Comparison of ENCODE assay signal across 13 cellular contexts in the genomic region with DNA sequence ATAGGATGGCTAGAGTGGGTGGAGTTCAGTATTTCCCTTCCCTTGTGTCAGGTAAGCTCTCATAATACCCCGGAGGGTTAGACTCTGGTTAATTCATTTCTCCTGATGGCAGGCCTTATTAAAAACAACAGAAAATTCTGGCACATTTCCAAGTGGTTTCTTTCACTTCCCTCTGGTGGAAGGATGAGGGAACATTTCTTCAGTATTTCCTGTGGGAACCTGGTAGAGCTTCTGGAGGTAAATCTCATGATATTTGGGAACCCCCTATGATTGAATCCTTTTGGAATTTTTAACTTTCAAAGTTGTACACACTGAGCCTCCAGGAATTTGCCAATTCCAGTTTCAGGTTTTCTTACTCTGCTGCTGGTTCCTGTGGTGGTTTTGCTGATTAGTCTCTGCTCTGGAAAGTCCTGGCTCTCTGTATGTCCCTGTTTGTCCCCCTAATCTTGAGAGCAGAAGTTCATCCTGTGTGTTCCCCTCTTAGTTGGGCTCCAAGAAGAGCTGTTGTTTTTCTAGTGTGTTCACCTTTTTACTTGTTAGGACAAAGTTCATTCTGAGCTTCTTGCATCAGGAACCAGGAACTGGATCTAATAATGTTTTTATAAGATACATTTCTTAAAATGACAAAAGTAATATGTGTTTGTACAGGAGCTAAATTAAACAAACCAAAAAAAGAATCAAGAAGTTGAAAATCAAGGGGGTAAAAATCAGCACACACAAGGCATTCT. TPM values are rescaled to one million over a fixed set of nuclear protein-coding genes. Genes with fewer than 3 reads are reported as not detected.
DNase-seq lines count a peak whose midpoint lies in the region; ATAC-seq and TF ChIP-seq lines count a peak whose summit lies in the region.
"Had no signal": no experiment of that assay in that cellular context is flagged by ENCODE, and none has a peak within 500 bp of the region (broad histone marks: within the 10 kb centered on the region; RNA-seq: fewer than 3 reads in every experiment).

No MANE protein-coding gene starts in this region.

- DNase-seq in BE2C (no peak), HCT116 (ENCODE audit: low read depth, low spot score) (peak; percentile 37), RWPE1 (ENCODE audit: low spot score) (peak; percentile 34), kidney glomerular epithelial cell (lab: John Stamatoyannopoulos, UW) (peak; percentile 2), GM13977 (ENCODE audit: low spot score) (no peak)
- DNase-seq in activated CD8-positive, alpha-beta memory T cell treated with anti-CD3 and anti-CD28 coated beads, Interleukin-2, amount 10 ng/mL, durations not matched to agents 7 days and 5 days, result no peak
- no peak for DNase-seq in effector memory CD8-positive, alpha-beta T cell
- DNase-seq in stimulated activated CD4-positive, alpha-beta T cell treated with anti-CD3 and anti-CD28 coated beads, Interleukin-2, amount 100 ng/mL, for 48 hours, result no peak
- DNase-seq: activated CD4-positive, CD25-positive, alpha-beta regulatory T cell treated with anti-CD3 and anti-CD28 coated beads, Interleukin-2, amount 50 U/mL, for 72 hours; activated T-cell treated with anti-CD3 and anti-CD28 coated beads, Interleukin-2, amount 50 U/mL, for 72 hours had no signal

- TF ChIP-seq CTCF in BE2C (IDR thresholded peaks at IDR 0.05; ENCODE audit: low read depth, low read length), result peak; percentile 51
- peak in 2 of 3 experiments; percentile 12 to 35; a peak in 2 of 6 replicates for TF ChIP-seq CTCF in HCT116 (IDR thresholded peaks at IDR 0.05 in 2 of 3, conservative IDR thresholded peaks at IDR 0.05 in 1 of 3; ENCODE audit: borderline replicate concordance in 1 of 3, insufficient read depth in 1 of 3, low read depth in 2 of 3, low read length in 2 of 3)
- TF ChIP-seq CTCF in RWPE1 (conservative IDR thresholded peaks at IDR 0.05; ENCODE audit: low read depth), result no peak
- TF ChIP-seq CTCF in GM13977 (IDR thresholded peaks at IDR 0.05; ENCODE audit: extremely low read depth, insufficient read depth, missing control alignments), result no peak

- H3K4me2 ChIP-seq in HCT116 (ENCODE audit: low read length), result peak overlapping the region; percentile 33; the same call in 1 of the 2 replicates

- no peaks in the 10 kb centered on the region for H3K27me3 ChIP-seq in BE2C
- no peaks in the 10 kb centered on the region for H3K27me3 ChIP-seq in HCT116 (ENCODE audit: insufficient read depth, low read length)

- H3K4me3 ChIP-seq in BE2C (ENCODE audit: low read depth, low read length) (no peak overlapping the region), HCT116 (replicated peaks in 1 of 2; ENCODE audit: low read depth in 1 of 2, low read length in 2 of 2) (no peak overlapping the region)
- H3K4me3 ChIP-seq: HAP-1 had no signal

- H3K4me1 ChIP-seq in BE2C (peaks cover 12% of the 10 kb centered on the region), HCT116 (ENCODE audit: control insufficient read depth in 1 of 2, insufficient read depth in 2 of 2, low read length in 2 of 2) (peaks cover 8 to 13% of the 10 kb centered on the region in 2 experiments)
- H3K4me1 ChIP-seq: HAP-1 had no signal

- no peaks in the 10 kb centered on the region for H3K4me1 Mint-ChIP-seq in activated CD8-positive, alpha-beta memory T cell treated with anti-CD3 and anti-CD28 coated beads, Interleukin-2, amount 10 ng/mL, durations not matched to agents 7 days and 5 days
- H3K4me1 Mint-ChIP-seq in effector memory CD8-positive, alpha-beta T cell (ENCODE audit: low read depth in 2 of 2), result no peaks in the 10 kb centered on the region
- H3K4me1 Mint-ChIP-seq: IgD-negative memory B cell had no signal

- peak overlapping the region; percentile 3; the same call in 1 of the 2 replicates for H3K27ac ChIP-seq in HCT116 (ENCODE audit: low read depth, low read length)
- H3K27ac ChIP-seq in RWPE1, result no peak overlapping the region

- no peaks in the 10 kb centered on the region for H3K9me3 Mint-ChIP-seq in activated CD8-positive, alpha-beta memory T cell treated with anti-CD3 and anti-CD28 coated beads, Interleukin-2, amount 10 ng/mL, durations not matched to agents 7 days and 5 days (ENCODE audit: low read depth)
- H3K9me3 Mint-ChIP-seq in effector memory CD8-positive, alpha-beta T cell, result no peaks in the 10 kb centered on the region
- H3K9me3 Mint-ChIP-seq: activated T-cell treated with anti-CD3 and anti-CD28 coated beads, Interleukin-2, amount 50 U/mL, for 72 hours; CD14-positive monocyte had no signal

- peak; percentile 55 for ATAC-seq in HCT116
- ATAC-seq in activated CD8-positive, alpha-beta memory T cell treated with anti-CD3 and anti-CD28 coated beads, Interleukin-2, amount 10 ng/mL, durations not matched to agents 7 days and 5 days, result no peak
- no peak for ATAC-seq in effector memory CD8-positive, alpha-beta T cell (replicated peaks)
- ATAC-seq: activated T-cell treated with anti-CD3 and anti-CD28 coated beads, Interleukin-2, amount 50 U/mL, for 72 hours had no signal

- RAD21 ChIA-PET in HCT116 (lab: Charles Lee; ENCODE audit: low non-redundant PET in 1 of 2, low total read pairs in 2 of 2, uncharacterized antibody in 2 of 2, unreplicated experiment in 2 of 2), result no interaction called here

- H3K9me3 ChIP-seq in BE2C (no peaks in the 10 kb centered on the region), HCT116 (ENCODE audit: control insufficient read depth in 1 of 2, insufficient read depth in 1 of 2, low read depth in 1 of 2, low read length in 2 of 2) (no peaks in the 10 kb centered on the region)
- H3K9me3 ChIP-seq: HAP-1 had no signal

- H3K9ac ChIP-seq in HCT116 (ENCODE audit: low read length), result no peak overlapping the region

- peaks cover 27% of the 10 kb centered on the region for H3K27me3 Mint-ChIP-seq in activated CD8-positive, alpha-beta memory T cell treated with anti-CD3 and anti-CD28 coated beads, Interleukin-2, amount 10 ng/mL, durations not matched to agents 7 days and 5 days
- H3K27me3 Mint-ChIP-seq in effector memory CD8-positive, alpha-beta T cell, result peaks cover 16 to 37% of the 10 kb centered on the region in 2 donors

- no peak overlapping the region for H3K27ac Mint-ChIP-seq in activated CD8-positive, alpha-beta memory T cell treated with anti-CD3 and anti-CD28 coated beads, Interleukin-2, amount 10 ng/mL, durations not matched to agents 7 days and 5 days
- H3K27ac Mint-ChIP-seq in effector memory CD8-positive, alpha-beta T cell, result no peak overlapping the region
- H3K27ac Mint-ChIP-seq: activated T-cell treated with anti-CD3 and anti-CD28 coated beads, Interleukin-2, amount 50 U/mL, for 72 hours; CD14-positive monocyte had no signal

- H3K36me3 Mint-ChIP-seq in activated CD8-positive, alpha-beta memory T cell treated with anti-CD3 and anti-CD28 coated beads, Interleukin-2, amount 10 ng/mL, durations not matched to agents 7 days and 5 days, result no peaks in the 10 kb centered on the region
- H3K36me3 Mint-ChIP-seq in effector memory CD8-positive, alpha-beta T cell (ENCODE audit: insufficient read depth), result no peaks in the 10 kb centered on the region
- H3K36me3 Mint-ChIP-seq: CD14-positive monocyte, IgD-negative memory B cell had no signal

- no peaks in the 10 kb centered on the region for H3K36me3 ChIP-seq in BE2C
- H3K36me3 ChIP-seq in HCT116 (ENCODE audit: control insufficient read depth in 1 of 2, insufficient read depth in 2 of 2, low read length in 2 of 2), result no peaks in the 10 kb centered on the region
- H3K36me3 ChIP-seq: HAP-1 had no signal

- H2AFZ ChIP-seq in HCT116 (ENCODE audit: low read depth, low read length, poor library complexity, severe bottlenecking), result no peak overlapping the region

- H3K79me2 ChIP-seq in HCT116 (ENCODE audit: insufficient read depth, low read length), result no peaks in the 10 kb centered on the region

- no peak overlapping the region for H3K4me3 Mint-ChIP-seq in activated CD8-positive, alpha-beta memory T cell treated with anti-CD3 and anti-CD28 coated beads, Interleukin-2, amount 10 ng/mL, durations not matched to agents 7 days and 5 days
- no peak overlapping the region for H3K4me3 Mint-ChIP-seq in effector memory CD8-positive, alpha-beta T cell
- H3K4me3 Mint-ChIP-seq: activated T-cell treated with anti-CD3 and anti-CD28 coated beads, Interleukin-2, amount 50 U/mL, for 72 hours; CD14-positive monocyte; IgD-negative memory B cell had no signal

- H3K9me2 ChIP-seq in HCT116 (ENCODE audit: insufficient read depth), result no peaks in the 10 kb centered on the region

- intact Hi-C loops in HCT116 (cut with micrococcal nuclease), result no loop called here

- no peak for TF ChIP-seq POLR2A in HCT116 (IDR thresholded peaks at IDR 0.05; ENCODE audit: borderline replicate concordance, extremely low read depth, insufficient read depth, insufficient read length)

- no peaks in the 10 kb centered on the region for H4K20me1 ChIP-seq in HCT116 (ENCODE audit: insufficient read depth)

- no TSS peak for BruUV-seq in HCT116 (replicated peaks; lab: Mats Ljungman, UMichigan)

- CTCF ChIA-PET in HCT116 (lab: Charles Lee), result interaction anchor here (1.0 to 1.1 kb wide), 2 partner anchors 11 to 13 kb away, joined by 4 read pairs; no protein-coding TSS in a partner anchor
- CTCF ChIA-PET in RWPE1 (lab: Yijun Ruan, JAX), result interaction anchor here (0.7 kb wide), 2 partner anchors 837 to 1201 kb away, joined by 3 read pairs; no protein-coding TSS in a partner anchor
- CTCF ChIA-PET in activated CD8-positive, alpha-beta memory T cell treated with anti-CD3 and anti-CD28 coated beads, Interleukin-2, amount 10 ng/mL, durations not matched to agents 7 days and 5 days (lab: Charles Lee), result no interaction called here

- no peak for TF ChIP-seq RAD21 in HCT116 (IDR thresholded peaks at IDR 0.05; ENCODE audit: low read depth)

- in situ Hi-C loops in GM13977 (cut with MboI; ENCODE audit: low pct_unique_long_range_greater_than_20kb, low sequenced_read_pairs, unreplicated experiment), result no loop called here

- POLR2A ChIA-PET in HCT116 (lab: Charles Lee), result interaction anchor here (1.0 kb wide), 1 partner anchor 13 kb away, joined by 4 read pairs; no protein-coding TSS in a partner anchor
- POLR2A ChIA-PET in RWPE1 (lab: Yijun Ruan, JAX; ENCODE audit: low non-redundant PET), result no interaction called here

TF ChIP-seq in HCT116, 20 proteins besides CTCF, POLR2A, EP300 and RAD21 (continues in another document):
- no peak for TF ChIP-seq SIN3A (IDR thresholded peaks at IDR 0.05; ENCODE audit: low read depth)

RNA-seq across cellular contexts. Expression of a gene that starts 12.1 kb away (rescaled TPM):
- polyA plus RNA-seq in BE2C (2012; ENCODE audit: insufficient read depth, insufficient read length, low read depth), result 39.7 TPM
- total RNA-seq in HCT116 (2021; ENCODE audit: unreplicated experiment), result 6.8 TPM
- polyA plus RNA-seq in HCT116 (2012), result 3.3 and 5.1 TPM in 2 replicates
- total RNA-seq in activated CD8-positive, alpha-beta memory T cell treated with anti-CD3 and anti-CD28 coated beads, Interleukin-2, amount 10 ng/mL, durations not matched to agents 7 days and 5 days, result under 1 TPM in 1 of 2 experiments, not detected in 1; 0.55 TPM
- polyA plus RNA-seq: IgD-negative memory B cell had no signal

Comparison
In these comparisons a context has a peak if more than half of its experiments do, and no peak if none do; other contexts are left out.
1. DNase-seq: peak in HCT116 (single experiment), RWPE1 (single experiment) and kidney glomerular epithelial cell (single experiment); none in BE2C (single experiment), activated CD8-positive, alpha-beta memory T cell treated with anti-CD3 and anti-CD28 coated beads, Interleukin-2, amount 10 ng/mL, durations not matched to agents 7 days and 5 days (single experiment), GM13977 (single experiment), effector memory CD8-positive, alpha-beta T cell (0 of 3) and stimulated activated CD4-positive, alpha-beta T cell treated with anti-CD3 and anti-CD28 coated beads, Interleukin-2, amount 100 ng/mL, for 48 hours (0 of 2).
2. CTCF ChIP-seq: peak in BE2C (single experiment) and HCT116 (2 of 3); none in RWPE1 (single experiment) and GM13977 (single experiment).